27 cellular contexts compared by ENCODE assay signal in the genomic region with DNA sequence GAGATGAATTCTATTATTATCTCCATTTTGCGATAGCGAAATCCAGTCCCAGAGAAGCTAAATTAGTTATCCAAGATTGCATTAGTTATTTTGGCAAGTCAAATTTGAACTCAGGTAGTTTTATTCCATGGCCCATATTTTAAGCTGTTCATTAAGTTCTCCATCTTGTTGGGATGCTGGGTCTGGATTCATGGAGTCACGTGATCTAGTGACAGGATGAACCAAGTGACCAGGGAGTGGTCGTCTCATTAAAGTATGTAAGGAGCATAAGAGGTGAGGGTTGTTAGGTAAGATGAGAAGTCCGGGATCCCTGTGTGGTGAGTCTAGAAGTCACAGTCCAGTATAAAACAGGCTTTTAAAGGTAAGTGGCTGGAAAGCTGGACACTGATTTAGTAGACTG.
"Had no signal": no experiment of that assay in that cellular context is flagged by ENCODE, and none has a peak within 500 bp of the region (broad histone marks: within the 10 kb centered on the region; RNA-seq: fewer than 3 reads in every experiment).

No MANE protein-coding gene starts in this region.

- H3K4me1 ChIP-seq: colonic mucosa, esophagus squamous epithelium, foreskin keratinocyte, gastrocnemius medialis, gastroesophageal sphincter, heart left ventricle, heart right ventricle had no signal

- H3K36me3 ChIP-seq: colonic mucosa, esophagus muscularis mucosa, esophagus squamous epithelium, gastrocnemius medialis, gastroesophageal sphincter, heart left ventricle, heart right ventricle had no signal

- H3K27me3 ChIP-seq: colonic mucosa, dorsolateral prefrontal cortex, esophagus muscularis mucosa, esophagus squamous epithelium, foreskin keratinocyte, gastrocnemius medialis, gastroesophageal sphincter, heart left ventricle, heart right ventricle had no signal

- H3K4me3 ChIP-seq: colonic mucosa, coronary artery, dorsolateral prefrontal cortex, esophagus muscularis mucosa, esophagus squamous epithelium, gastrocnemius medialis, gastroesophageal sphincter, heart left ventricle, heart right ventricle had no signal

- H3K27ac ChIP-seq: colonic mucosa, coronary artery, dorsolateral prefrontal cortex, epithelial cell of prostate, esophagus muscularis mucosa, esophagus squamous epithelium, foreskin keratinocyte, gastrocnemius medialis, gastroesophageal sphincter, heart left ventricle, heart right ventricle had no signal

- H3K27ac Mint-ChIP-seq: dendritic cell treated with granulocyte-macrophage colony-stimulating factor and Interleukin-4, amounts not matched to agents 40 ng/mL and 50 ng/mL, for 4 days; effector memory CD8-positive, alpha-beta T cell; endodermal cell had no signal

- H3K9me3 ChIP-seq: colonic mucosa, esophagus muscularis mucosa, gastrocnemius medialis, gastroesophageal sphincter had no signal

- H3K27me3 Mint-ChIP-seq: dendritic cell treated with granulocyte-macrophage colony-stimulating factor and Interleukin-4, amounts not matched to agents 40 ng/mL and 50 ng/mL, for 4 days; effector memory CD8-positive, alpha-beta T cell had no signal

- ATAC-seq: effector memory CD8-positive, alpha-beta T cell; esophagus mucosa; foreskin keratinocyte; gastrocnemius medialis; gastroesophageal sphincter; heart left ventricle; heart right ventricle had no signal

- H3K4me3 Mint-ChIP-seq: dendritic cell treated with granulocyte-macrophage colony-stimulating factor and Interleukin-4, amounts not matched to agents 40 ng/mL and 50 ng/mL, for 4 days; effector memory CD8-positive, alpha-beta T cell; endodermal cell had no signal

- DNase-seq: colonic mucosa; cortex of kidney; dermis blood vessel endothelial cell; dorsolateral prefrontal cortex; effector CD4-positive, alpha-beta T cell; effector CD8-positive, alpha-beta T cell; effector memory CD4-positive, alpha-beta T cell; effector memory CD8-positive, alpha-beta T cell; endodermal cell; erythroblast; esophagus squamous epithelium; foreskin fibroblast; foreskin keratinocyte; foreskin melanocyte; gastrocnemius medialis; glutamatergic neuron; head of caudate nucleus; heart left ventricle; heart right ventricle had no signal

- H3K4me1 Mint-ChIP-seq: endodermal cell had no signal

- FAIRE-seq: endometrium, endothelial cell of umbilical vein had no signal
